ENCODE assay signal across 26 cellular contexts in the genomic region with DNA sequence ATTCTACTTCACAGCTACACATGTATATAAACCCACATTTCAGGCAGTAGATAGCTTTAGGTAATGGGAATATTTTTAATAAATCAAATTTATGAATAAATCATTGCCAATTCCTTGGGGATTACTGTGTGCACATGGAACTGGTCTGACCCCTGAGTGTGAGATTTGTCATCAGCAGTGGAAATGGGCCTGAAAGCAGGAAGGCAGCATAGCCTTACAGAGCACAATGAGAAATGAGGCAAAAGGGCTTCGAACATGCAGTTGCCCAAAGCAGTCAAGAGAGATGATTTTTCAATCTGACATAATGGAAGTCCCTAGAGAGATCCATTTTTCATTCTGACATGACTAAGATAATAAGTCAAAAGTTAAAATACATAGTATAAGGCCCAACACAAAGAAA.
"Had no signal": no experiment of that assay in that cellular context is flagged by ENCODE, and none has a peak within 500 bp of the region (broad histone marks: within the 10 kb centered on the region; RNA-seq: fewer than 3 reads in every experiment).

No MANE protein-coding gene starts in this region.

- H3K27ac ChIP-seq: stomach, suprapubic skin, testis, thoracic aorta, thyroid gland, tibial artery, tibial nerve, transverse colon, upper lobe of left lung, upper lobe of right lung, vagina had no signal

- DNase-seq: stimulated activated CD4-positive, alpha-beta T cell treated with anti-CD3 and anti-CD28 coated beads, Interleukin-1b, Interleukin-23, amount 100 ng/mL, for 48 hours; stimulated activated CD4-positive, alpha-beta T cell treated with anti-CD3 and anti-CD28 coated beads, Interleukin-2, amount 100 ng/mL, for 24 hours; stimulated activated CD4-positive, alpha-beta T cell treated with anti-CD3 and anti-CD28 coated beads, Interleukin-2, amount 100 ng/mL, for 48 hours; stimulated activated CD4-positive, alpha-beta T cell treated with anti-CD3 and anti-CD28 coated beads, Interleukin-4, amount 100 ng/mL, for 1 hour; stimulated activated CD4-positive, alpha-beta T cell treated with anti-CD3 and anti-CD28 coated beads, Interleukin-4, amount 100 ng/mL, for 24 hours; stimulated activated CD4-positive, alpha-beta T cell treated with anti-CD3 and anti-CD28 coated beads, Interleukin-4, amount 100 ng/mL, for 4 hours; stimulated activated CD8-positive, alpha-beta memory T cell treated with anti-CD3 and anti-CD28 coated beads, Interleukin-4, amount 100 ng/mL, for 48 hours; stimulated activated naive B cell treated with anti-CD40 and anti-IgM and Interleukin-4, amounts not matched to agents 10 μg/mL and 1 μg/mL and 100 μg/mL, for 72 hours; stimulated activated naive CD4-positive, alpha-beta T cell; stimulated activated naive CD8-positive, alpha-beta T cell treated with anti-CD3 and anti-CD28 coated beads, Interleukin-15, amount 100 ng/mL, for 72 hours; stimulated activated naive CD8-positive, alpha-beta T cell treated with anti-CD3 and anti-CD28 coated beads, Interleukin-15, Interleukin-2, amounts not matched to agents 100 U/mL and 50 U/mL, for 24 hours; stomach; substantia nigra; testis; thyroid gland; tibial artery; transverse colon; trophoblast cell; upper lobe of left lung; upper lobe of right lung had no signal

- H3K4me3 ChIP-seq: stomach, suprapubic skin, testis, thoracic aorta, thyroid gland, tibial artery, tibial nerve, transverse colon, upper lobe of left lung, upper lobe of right lung, vagina had no signal

- ATAC-seq: stimulated activated effector memory CD8-positive, alpha-beta T cell treated with anti-CD3 and anti-CD28 coated beads, Interleukin-12 subunit alpha, Interleukin-12 subunit beta, amount 100 ng/mL, for 72 hours; stimulated activated memory B cell treated with anti-CD40 and anti-IgM and Interleukin-4, amounts not matched to agents 10 μg/mL and 1 μg/mL and 100 μg/mL, for 72 hours; stimulated activated naive B cell treated with anti-CD40 and anti-IgM and Interleukin-4, amounts not matched to agents 10 μg/mL and 1 μg/mL and 100 μg/mL, for 72 hours; stimulated activated naive CD8-positive, alpha-beta T cell treated with anti-CD3 and anti-CD28 coated beads, Interleukin-15, amount 100 ng/mL, for 72 hours; stimulated activated naive CD8-positive, alpha-beta T cell treated with anti-CD3 and anti-CD28 coated beads, Interleukin-15, Interleukin-2, amounts not matched to agents 100 U/mL and 50 U/mL, for 24 hours; upper lobe of right lung had no signal

- H3K36me3 ChIP-seq: stomach, suprapubic skin, thoracic aorta, thyroid gland, tibial artery, tibial nerve, transverse colon, upper lobe of left lung, upper lobe of right lung, vagina had no signal

- H3K9me3 ChIP-seq: stomach, suprapubic skin, testis, thoracic aorta, thyroid gland, tibial artery, tibial nerve, transverse colon, upper lobe of left lung, upper lobe of right lung, vagina had no signal

- H3K27me3 ChIP-seq: stomach, suprapubic skin, testis, thyroid gland, tibial artery, tibial nerve, transverse colon, upper lobe of left lung, upper lobe of right lung, vagina had no signal

- H3K4me1 ChIP-seq: stomach, suprapubic skin, testis, thyroid gland, tibial artery, tibial nerve, transverse colon, upper lobe of left lung, upper lobe of right lung, vagina had no signal
